ENCODE assay signal across 13 cellular contexts in genomic region chr4:139042981-139043460, GRCh38. TPM values are rescaled to one million over a fixed set of nuclear protein-coding genes. Genes with fewer than 3 reads are reported as not detected.
A peak's percentile ranks its signal among the peaks of the same experiment; 100 is the strongest.
DNase-seq lines count a peak whose midpoint lies in the region; ATAC-seq and TF ChIP-seq lines count a peak whose summit lies in the region.
"Had no signal": no experiment of that assay in that cellular context is flagged by ENCODE, and none has a peak within 500 bp of the region (broad histone marks: within the 10 kb centered on the region; RNA-seq: fewer than 3 reads in every experiment).

No MANE protein-coding gene starts in this region.

- no peak overlapping the region for H3K4me3 Mint-ChIP-seq in GM23338
- H3K4me3 Mint-ChIP-seq: T-helper 17 cell had no signal

- no peaks in the 10 kb centered on the region for H3K9me3 Mint-ChIP-seq in GM23338

- no peak overlapping the region for H4K12ac ChIP-seq in trophoblast cell (ENCODE audit: low read depth, low read length)

- H3K4me1 Mint-ChIP-seq in GM23338, result peaks cover 13% of the 10 kb centered on the region

- H3K4me1 ChIP-seq in GM23338 (ENCODE audit: insufficient read depth) (peaks cover 26% of the 10 kb centered on the region), left lung (peaks cover 0 to 6% of the 10 kb centered on the region in 2 donors), rectal smooth muscle tissue (ENCODE audit: control insufficient read depth, insufficient read depth, low read length) (peaks cover 4% of the 10 kb centered on the region), trophoblast cell (ENCODE audit: control insufficient read depth in 1 of 2, insufficient read depth in 2 of 2, low read length in 2 of 2) (no peaks in the 10 kb centered on the region)

- H3K9me3 ChIP-seq in left lung, result no peaks in the 10 kb centered on the region
- H3K9me3 ChIP-seq in trophoblast cell (ENCODE audit: insufficient read depth, low read depth, low read length), result no peaks in the 10 kb centered on the region

- peaks cover 16% of the 10 kb centered on the region for H3F3A ChIP-seq in GM23338 (replicated peaks; ENCODE audit: low read depth)

- no peak overlapping the region for H4K91ac ChIP-seq in trophoblast cell (ENCODE audit: low read depth, low read length)

- no peak overlapping the region for H3K18ac ChIP-seq in trophoblast cell (ENCODE audit: low read length)

- H3K79me2 ChIP-seq in GM23338 (replicated peaks; ENCODE audit: insufficient read depth), result peaks cover 92% of the 10 kb centered on the region
- no peaks in the 10 kb centered on the region for H3K79me2 ChIP-seq in trophoblast cell (ENCODE audit: control insufficient read depth, insufficient read depth, low read length, poor library complexity)

- peak overlapping the region; percentile 84; the same call in 1 of the 2 replicates for H3K27ac Mint-ChIP-seq in GM23338

- H3K79me1 ChIP-seq in trophoblast cell (ENCODE audit: low read length), result no peaks in the 10 kb centered on the region

- H3K23ac ChIP-seq in trophoblast cell (ENCODE audit: low read length), result no peak overlapping the region

- peak; percentile 49 for ATAC-seq in GM23338
- peak; percentile 62 for ATAC-seq in left lung
- no peak for ATAC-seq in HG03521 (IDR thresholded peaks at IDR 0.05; ENCODE audit: unreplicated experiment)
- no peak for ATAC-seq in HG03039 (IDR thresholded peaks at IDR 0.05; ENCODE audit: unreplicated experiment)
- ATAC-seq: T-helper 17 cell had no signal

- H3K14ac ChIP-seq in trophoblast cell (ENCODE audit: low read length), result no peak overlapping the region

- no peak overlapping the region for H2BK5ac ChIP-seq in trophoblast cell (ENCODE audit: low read depth, low read length, poor library complexity)

- peaks cover 4% of the 10 kb centered on the region for H3K27me3 Mint-ChIP-seq in GM23338 (ENCODE audit: insufficient read depth, low read depth, poor library complexity)
- H3K27me3 Mint-ChIP-seq: T-helper 17 cell had no signal

- H3K36me3 ChIP-seq in GM23338 (ENCODE audit: insufficient read depth) (peaks cover 26% of the 10 kb centered on the region; the same call in 1 of the 2 replicates), left lung (peaks cover 0 to 49% of the 10 kb centered on the region in 2 donors), rectal smooth muscle tissue (ENCODE audit: control insufficient read depth, insufficient read depth, low read length) (peaks cover 4% of the 10 kb centered on the region), trophoblast cell (ENCODE audit: control insufficient read depth in 1 of 2, insufficient read depth in 2 of 2, low read length in 2 of 2) (peaks cover 15 to 16% of the 10 kb centered on the region in 2 experiments)

- H3K27ac ChIP-seq in GM23338 (ENCODE audit: low read depth) (peak overlapping the region; percentile 64), dorsolateral prefrontal cortex (peak overlapping the region in 52 of 59 donors; percentile 2 to 72 (median 50)), left lung (no peak overlapping the region), rectal smooth muscle tissue (ENCODE audit: low read depth, low read length) (peak overlapping the region; percentile 69), trophoblast cell (ENCODE audit: low read depth, low read length) (no peak overlapping the region)

- H2BK12ac ChIP-seq in trophoblast cell (ENCODE audit: low read length), result no peak overlapping the region

- no peak overlapping the region for H2BK120ac ChIP-seq in trophoblast cell (ENCODE audit: insufficient read depth, low read length, poor library complexity)

- TF ChIP-seq CTCF in GM23338 (conservative IDR thresholded peaks at IDR 0.05; ENCODE audit: low read depth in 2 of 2) (no peak), dorsolateral prefrontal cortex (IDR thresholded peaks at IDR 0.05 in 54 of 56, conservative IDR thresholded peaks at IDR 0.05 in 2 of 56; ENCODE audit: low read depth in 1 of 56, partially characterized antibody in 56 of 56) (no peak), left lung (IDR thresholded peaks at IDR 0.05) (no peak)

- H3K4me3 ChIP-seq in GM23338 (no peak overlapping the region), dorsolateral prefrontal cortex (peak overlapping the region in 3 of 59 donors; percentile 2 to 17 (median 2)), left lung (no peak overlapping the region), rectal smooth muscle tissue (ENCODE audit: low read length) (peak overlapping the region; percentile 44), trophoblast cell (ENCODE audit: low read depth, low read length) (no peak overlapping the region)

- H3K9me2 ChIP-seq in GM23338 (ENCODE audit: insufficient read depth), result no peaks in the 10 kb centered on the region

- no peak overlapping the region for H2AK5ac ChIP-seq in trophoblast cell (ENCODE audit: low read length)

- DNase-seq in GM23338 (ENCODE audit: low spot score), result no peak
- DNase-seq in dorsolateral prefrontal cortex, result peak in 6 of 10 donors; percentile 31 to 64 (median 52)
- DNase-seq in left lung, result no peak
- no peak for DNase-seq in trophoblast cell
- DNase-seq in GDM1 (lab: John Stamatoyannopoulos, UW), result no peak
- DNase-seq: activated CD4-positive, alpha-beta T cell treated with anti-CD3 and anti-CD28 coated beads for 48 hours; NCI-H1417 treated with DMSO at 0.1 percent for 48 hours; NCI-H510A; stimulated activated CD8-positive, alpha-beta memory T cell treated with anti-CD3 and anti-CD28 coated beads, Interleukin-4, amount 100 ng/mL, for 48 hours; T-helper 17 cell had no signal

- no CpG with 5 or more reads among the region's 10 CpGs for WGBS in trophoblast cell (ENCODE audit: extremely low coverage, insufficient coverage, insufficient read length)

- H2AFZ ChIP-seq in GM23338 (no peak overlapping the region), trophoblast cell (ENCODE audit: insufficient read depth, low read length, poor library complexity) (no peak overlapping the region)

- no peaks in the 10 kb centered on the region for H3K27me3 ChIP-seq in GM23338 (ENCODE audit: insufficient read depth)
- no peaks in the 10 kb centered on the region for H3K27me3 ChIP-seq in dorsolateral prefrontal cortex
- H3K27me3 ChIP-seq in left lung, result no peaks in the 10 kb centered on the region
- H3K27me3 ChIP-seq in rectal smooth muscle tissue (ENCODE audit: control insufficient read depth, insufficient read depth, low read length), result no peaks in the 10 kb centered on the region
- no peaks in the 10 kb centered on the region for H3K27me3 ChIP-seq in trophoblast cell (ENCODE audit: insufficient read depth, low read length)

- H4K20me1 ChIP-seq in GM23338 (replicated peaks; ENCODE audit: insufficient read depth), result peaks cover 28% of the 10 kb centered on the region

- no peak overlapping the region for H4K8ac ChIP-seq in trophoblast cell (ENCODE audit: low read depth, low read length)

- H3K36me3 Mint-ChIP-seq in GM23338 (ENCODE audit: low read depth), result peaks cover 51% of the 10 kb centered on the region

- no peak overlapping the region for H3K4ac ChIP-seq in trophoblast cell (ENCODE audit: low read depth, low read length)

- no peak overlapping the region for H3K9ac ChIP-seq in rectal smooth muscle tissue (ENCODE audit: low read length)
- no peak overlapping the region for H3K9ac ChIP-seq in trophoblast cell (ENCODE audit: low read length)

- intact Hi-C loops in dorsolateral prefrontal cortex (cut with DNase I) (no loop called here), left lung (cut with DNase I) (no loop called here)

- H3K4me2 ChIP-seq in GM23338, result no peak overlapping the region
- no peak overlapping the region for H3K4me2 ChIP-seq in trophoblast cell (ENCODE audit: low read length)

TF ChIP-seq in GM23338, 12 proteins besides CTCF, POLR2A, EP300 and RAD21 (continues in another document):
- no peak for TF ChIP-seq REST (IDR thresholded peaks at IDR 0.05; ENCODE audit: unreplicated experiment)
- no peak for TF ChIP-seq POLR2AphosphoS5 (IDR thresholded peaks at IDR 0.05; ENCODE audit: low read depth)

RNA-seq across cellular contexts. Expression of gene NOCT, which starts 27.4 kb away (rescaled TPM):
- 58.3 and 76.6 TPM in 2 replicates for total RNA-seq in GM23338 (2014; rRNA removed; shearing (Covaris generic))
- polyA plus RNA-seq in GM23338 (2016; fragmentation: Nextera tagmentation; extraction: Ambion mirVana), result 16.0 and 18.9 TPM in 2 replicates
- total RNA-seq in dorsolateral prefrontal cortex (10 to 100 TPM in 105 of 120 experiments, 1 to 10 TPM in 15; 6.5 to 26.5 (median 12.5) TPM), left lung (10 to 100 TPM; 10.7 to 11.9 TPM)
- polyA plus RNA-seq in trophoblast cell (2013), result 26.0 and 26.1 TPM in 2 replicates

Comparison
In these comparisons a context has a peak if more than half of its experiments do, and no peak if none do; other contexts are left out.
1. ATAC-seq: peak in GM23338 (single experiment) and left lung (single experiment); none in HG03521 (single experiment) and HG03039 (single experiment).
2. DNase-seq: peak in dorsolateral prefrontal cortex (6 of 10); none in GM23338 (single experiment), left lung (0 of 2), trophoblast cell (0 of 2) and GDM1 (single experiment).
3. H3K27ac ChIP-seq: peak in GM23338 (single experiment), dorsolateral prefrontal cortex (52 of 59) and rectal smooth muscle tissue (single experiment); none in left lung (0 of 2) and trophoblast cell (single experiment).